In the genomic region with DNA sequence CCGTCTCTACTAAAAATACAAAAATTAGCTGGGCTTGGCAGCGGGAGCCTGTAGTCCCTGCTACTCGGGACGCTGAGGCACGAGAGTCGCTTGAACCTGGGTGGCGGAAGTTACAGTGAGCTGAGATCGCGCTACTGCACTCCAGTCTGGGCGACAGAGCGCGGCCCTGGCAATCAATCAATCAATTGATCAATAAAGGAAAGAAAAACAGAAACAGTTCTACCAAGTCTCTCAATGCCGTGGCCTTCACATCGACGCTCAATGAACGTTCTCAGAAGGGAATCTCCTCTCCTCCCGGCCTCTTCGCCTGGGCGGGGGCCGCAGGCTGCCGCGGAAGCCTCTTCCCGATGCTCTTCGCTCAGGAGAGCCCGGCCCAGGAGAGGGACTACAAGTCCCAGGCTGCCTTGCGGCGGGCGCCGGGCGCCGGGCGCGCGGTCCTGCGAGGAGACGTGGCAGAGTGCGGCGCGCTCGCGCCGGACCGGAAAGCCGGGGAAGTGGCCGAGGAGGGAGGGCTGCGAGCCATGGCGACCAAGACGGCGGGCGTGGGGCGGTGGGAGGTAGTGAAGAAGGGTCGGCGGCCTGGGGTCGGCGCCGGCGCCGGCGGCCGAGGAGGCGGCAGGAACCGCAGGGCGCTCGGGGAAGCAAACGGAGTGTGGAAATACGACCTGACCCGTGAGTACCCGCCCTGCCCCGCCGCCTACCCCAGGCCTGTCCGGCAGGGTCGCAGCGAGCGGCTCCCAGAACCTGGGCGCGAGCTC, we compare ENCODE assay signal across 1 cellular context.
A peak's percentile ranks its signal among the peaks of the same experiment; 100 is the strongest.
TF ChIP-seq lines count a peak whose summit lies in the region.

A gene with protein sequence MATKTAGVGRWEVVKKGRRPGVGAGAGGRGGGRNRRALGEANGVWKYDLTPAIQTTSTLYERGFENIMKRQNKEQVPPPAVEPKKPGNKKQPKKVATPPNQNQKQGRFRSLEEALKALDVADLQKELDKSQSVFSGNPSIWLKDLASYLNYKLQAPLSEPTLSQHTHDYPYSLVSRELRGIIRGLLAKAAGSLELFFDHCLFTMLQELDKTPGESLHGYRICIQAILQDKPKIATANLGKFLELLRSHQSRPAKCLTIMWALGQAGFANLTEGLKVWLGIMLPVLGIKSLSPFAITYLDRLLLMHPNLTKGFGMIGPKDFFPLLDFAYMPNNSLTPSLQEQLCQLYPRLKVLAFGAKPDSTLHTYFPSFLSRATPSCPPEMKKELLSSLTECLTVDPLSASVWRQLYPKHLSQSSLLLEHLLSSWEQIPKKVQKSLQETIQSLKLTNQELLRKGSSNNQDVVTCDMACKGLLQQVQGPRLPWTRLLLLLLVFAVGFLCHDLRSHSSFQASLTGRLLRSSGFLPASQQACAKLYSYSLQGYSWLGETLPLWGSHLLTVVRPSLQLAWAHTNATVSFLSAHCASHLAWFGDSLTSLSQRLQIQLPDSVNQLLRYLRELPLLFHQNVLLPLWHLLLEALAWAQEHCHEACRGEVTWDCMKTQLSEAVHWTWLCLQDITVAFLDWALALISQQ (plus strand): TSS at position 471 of the 758 bp plus-strand sequence. CDS start 51 bp downstream, at position 522.

TF ChIP-seq in GM12878, 131 proteins besides CTCF, POLR2A, EP300 and RAD21 (continued from another document):
- TF ChIP-seq, protein P1, sequence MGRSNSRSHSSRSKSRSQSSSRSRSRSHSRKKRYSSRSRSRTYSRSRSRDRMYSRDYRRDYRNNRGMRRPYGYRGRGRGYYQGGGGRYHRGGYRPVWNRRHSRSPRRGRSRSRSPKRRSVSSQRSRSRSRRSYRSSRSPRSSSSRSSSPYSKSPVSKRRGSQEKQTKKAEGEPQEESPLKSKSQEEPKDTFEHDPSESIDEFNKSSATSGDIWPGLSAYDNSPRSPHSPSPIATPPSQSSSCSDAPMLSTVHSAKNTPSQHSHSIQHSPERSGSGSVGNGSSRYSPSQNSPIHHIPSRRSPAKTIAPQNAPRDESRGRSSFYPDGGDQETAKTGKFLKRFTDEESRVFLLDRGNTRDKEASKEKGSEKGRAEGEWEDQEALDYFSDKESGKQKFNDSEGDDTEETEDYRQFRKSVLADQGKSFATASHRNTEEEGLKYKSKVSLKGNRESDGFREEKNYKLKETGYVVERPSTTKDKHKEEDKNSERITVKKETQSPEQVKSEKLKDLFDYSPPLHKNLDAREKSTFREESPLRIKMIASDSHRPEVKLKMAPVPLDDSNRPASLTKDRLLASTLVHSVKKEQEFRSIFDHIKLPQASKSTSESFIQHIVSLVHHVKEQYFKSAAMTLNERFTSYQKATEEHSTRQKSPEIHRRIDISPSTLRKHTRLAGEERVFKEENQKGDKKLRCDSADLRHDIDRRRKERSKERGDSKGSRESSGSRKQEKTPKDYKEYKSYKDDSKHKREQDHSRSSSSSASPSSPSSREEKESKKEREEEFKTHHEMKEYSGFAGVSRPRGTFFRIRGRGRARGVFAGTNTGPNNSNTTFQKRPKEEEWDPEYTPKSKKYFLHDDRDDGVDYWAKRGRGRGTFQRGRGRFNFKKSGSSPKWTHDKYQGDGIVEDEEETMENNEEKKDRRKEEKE (IDR thresholded peaks at IDR 0.05), result no peak
- TF ChIP-seq TCF7 (IDR thresholded peaks at IDR 0.05; ENCODE audit: borderline replicate concordance), result no peak
- TF ChIP-seq SREBF2 (IDR thresholded peaks at IDR 0.05; ENCODE audit: low read length), result no peak
- no peak for TF ChIP-seq PAX8 (IDR thresholded peaks at IDR 0.05)
- TF ChIP-seq SP1 (IDR thresholded peaks at IDR 0.05; ENCODE audit: low read depth, low read length), result no peak
- TF ChIP-seq IKZF1 (conservative IDR thresholded peaks at IDR 0.05), result peak; percentile 93
- TF ChIP-seq BACH1 (IDR thresholded peaks at IDR 0.05; ENCODE audit: borderline replicate concordance), result peak; percentile 82; the same call in 1 of the 2 replicates
- TF ChIP-seq MEF2A (IDR thresholded peaks at IDR 0.05; ENCODE audit: insufficient read depth, low read depth, low read length), result no peak
- 0 out of 4 replicates have a peak, but pooled peaks of 1 of the 2 experiments have one; percentile 9 for TF ChIP-seq IKZF2 (IDR thresholded peaks at IDR 0.05)
- TF ChIP-seq STAT3 (IDR thresholded peaks at IDR 0.05; ENCODE audit: low read depth, low read length), result no peak
- TF ChIP-seq MYB (IDR thresholded peaks at IDR 0.05; ENCODE audit: borderline replicate concordance, low read depth, low read length), result no peak
- TF ChIP-seq NFIC (IDR thresholded peaks at IDR 0.05; ENCODE audit: low read depth, low read length), result no peak
- no peak for TF ChIP-seq SREBF1 (IDR thresholded peaks at IDR 0.05; ENCODE audit: low read length)
- no peak for TF ChIP-seq FOXK2 (IDR thresholded peaks at IDR 0.05)
- peak; percentile 57; the same call in 1 of the 2 replicates for TF ChIP-seq POLR2AphosphoS5 (IDR thresholded peaks at IDR 0.05; ENCODE audit: low read length)
- TF ChIP-seq, protein P2, sequence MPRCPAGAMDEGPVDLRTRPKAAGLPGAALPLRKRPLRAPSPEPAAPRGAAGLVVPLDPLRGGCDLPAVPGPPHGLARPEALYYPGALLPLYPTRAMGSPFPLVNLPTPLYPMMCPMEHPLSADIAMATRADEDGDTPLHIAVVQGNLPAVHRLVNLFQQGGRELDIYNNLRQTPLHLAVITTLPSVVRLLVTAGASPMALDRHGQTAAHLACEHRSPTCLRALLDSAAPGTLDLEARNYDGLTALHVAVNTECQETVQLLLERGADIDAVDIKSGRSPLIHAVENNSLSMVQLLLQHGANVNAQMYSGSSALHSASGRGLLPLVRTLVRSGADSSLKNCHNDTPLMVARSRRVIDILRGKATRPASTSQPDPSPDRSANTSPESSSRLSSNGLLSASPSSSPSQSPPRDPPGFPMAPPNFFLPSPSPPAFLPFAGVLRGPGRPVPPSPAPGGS (IDR thresholded peaks at IDR 0.05; ENCODE audit: borderline replicate concordance, insufficient read depth, low read depth, low read length, poor library complexity, severe bottlenecking), result no peak
- TF ChIP-seq CHD1 (IDR thresholded peaks at IDR 0.05; ENCODE audit: low read depth, low read length), result peak; percentile 86; the same call in 1 of the 2 replicates
- TF ChIP-seq, protein P3, sequence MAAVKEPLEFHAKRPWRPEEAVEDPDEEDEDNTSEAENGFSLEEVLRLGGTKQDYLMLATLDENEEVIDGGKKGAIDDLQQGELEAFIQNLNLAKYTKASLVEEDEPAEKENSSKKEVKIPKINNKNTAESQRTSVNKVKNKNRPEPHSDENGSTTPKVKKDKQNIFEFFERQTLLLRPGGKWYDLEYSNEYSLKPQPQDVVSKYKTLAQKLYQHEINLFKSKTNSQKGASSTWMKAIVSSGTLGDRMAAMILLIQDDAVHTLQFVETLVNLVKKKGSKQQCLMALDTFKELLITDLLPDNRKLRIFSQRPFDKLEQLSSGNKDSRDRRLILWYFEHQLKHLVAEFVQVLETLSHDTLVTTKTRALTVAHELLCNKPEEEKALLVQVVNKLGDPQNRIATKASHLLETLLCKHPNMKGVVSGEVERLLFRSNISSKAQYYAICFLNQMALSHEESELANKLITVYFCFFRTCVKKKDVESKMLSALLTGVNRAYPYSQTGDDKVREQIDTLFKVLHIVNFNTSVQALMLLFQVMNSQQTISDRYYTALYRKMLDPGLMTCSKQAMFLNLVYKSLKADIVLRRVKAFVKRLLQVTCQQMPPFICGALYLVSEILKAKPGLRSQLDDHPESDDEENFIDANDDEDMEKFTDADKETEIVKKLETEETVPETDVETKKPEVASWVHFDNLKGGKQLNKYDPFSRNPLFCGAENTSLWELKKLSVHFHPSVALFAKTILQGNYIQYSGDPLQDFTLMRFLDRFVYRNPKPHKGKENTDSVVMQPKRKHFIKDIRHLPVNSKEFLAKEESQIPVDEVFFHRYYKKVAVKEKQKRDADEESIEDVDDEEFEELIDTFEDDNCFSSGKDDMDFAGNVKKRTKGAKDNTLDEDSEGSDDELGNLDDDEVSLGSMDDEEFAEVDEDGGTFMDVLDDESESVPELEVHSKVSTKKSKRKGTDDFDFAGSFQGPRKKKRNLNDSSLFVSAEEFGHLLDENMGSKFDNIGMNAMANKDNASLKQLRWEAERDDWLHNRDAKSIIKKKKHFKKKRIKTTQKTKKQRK (IDR thresholded peaks at IDR 0.05; ENCODE audit: low read depth, low read length), result no peak
- no peak for TF ChIP-seq FOS (IDR thresholded peaks at IDR 0.05; ENCODE audit: borderline replicate concordance, extremely low read depth, insufficient read length)
- TF ChIP-seq ETV6 (conservative IDR thresholded peaks at IDR 0.05 in 1 of 2, IDR thresholded peaks at IDR 0.05 in 1 of 2; ENCODE audit: borderline replicate concordance in 1 of 2, low read depth in 1 of 2), result no peak
- no peak for TF ChIP-seq KAT2A (conservative IDR thresholded peaks at IDR 0.05; ENCODE audit: control insufficient read depth, low read depth, low read length)
- no peak for TF ChIP-seq CBX3 (IDR thresholded peaks at IDR 0.05; ENCODE audit: borderline replicate concordance, low read depth)
- TF ChIP-seq, protein P4, sequence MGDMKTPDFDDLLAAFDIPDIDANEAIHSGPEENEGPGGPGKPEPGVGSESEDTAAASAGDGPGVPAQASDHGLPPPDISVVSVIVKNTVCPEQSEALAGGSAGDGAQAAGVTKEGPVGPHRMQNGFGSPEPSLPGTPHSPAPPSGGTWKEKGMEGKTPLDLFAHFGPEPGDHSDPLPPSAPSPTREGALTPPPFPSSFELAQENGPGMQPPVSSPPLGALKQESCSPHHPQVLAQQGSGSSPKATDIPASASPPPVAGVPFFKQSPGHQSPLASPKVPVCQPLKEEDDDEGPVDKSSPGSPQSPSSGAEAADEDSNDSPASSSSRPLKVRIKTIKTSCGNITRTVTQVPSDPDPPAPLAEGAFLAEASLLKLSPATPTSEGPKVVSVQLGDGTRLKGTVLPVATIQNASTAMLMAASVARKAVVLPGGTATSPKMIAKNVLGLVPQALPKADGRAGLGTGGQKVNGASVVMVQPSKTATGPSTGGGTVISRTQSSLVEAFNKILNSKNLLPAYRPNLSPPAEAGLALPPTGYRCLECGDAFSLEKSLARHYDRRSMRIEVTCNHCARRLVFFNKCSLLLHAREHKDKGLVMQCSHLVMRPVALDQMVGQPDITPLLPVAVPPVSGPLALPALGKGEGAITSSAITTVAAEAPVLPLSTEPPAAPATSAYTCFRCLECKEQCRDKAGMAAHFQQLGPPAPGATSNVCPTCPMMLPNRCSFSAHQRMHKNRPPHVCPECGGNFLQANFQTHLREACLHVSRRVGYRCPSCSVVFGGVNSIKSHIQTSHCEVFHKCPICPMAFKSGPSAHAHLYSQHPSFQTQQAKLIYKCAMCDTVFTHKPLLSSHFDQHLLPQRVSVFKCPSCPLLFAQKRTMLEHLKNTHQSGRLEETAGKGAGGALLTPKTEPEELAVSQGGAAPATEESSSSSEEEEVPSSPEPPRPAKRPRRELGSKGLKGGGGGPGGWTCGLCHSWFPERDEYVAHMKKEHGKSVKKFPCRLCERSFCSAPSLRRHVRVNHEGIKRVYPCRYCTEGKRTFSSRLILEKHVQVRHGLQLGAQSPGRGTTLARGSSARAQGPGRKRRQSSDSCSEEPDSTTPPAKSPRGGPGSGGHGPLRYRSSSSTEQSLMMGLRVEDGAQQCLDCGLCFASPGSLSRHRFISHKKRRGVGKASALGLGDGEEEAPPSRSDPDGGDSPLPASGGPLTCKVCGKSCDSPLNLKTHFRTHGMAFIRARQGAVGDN (IDR thresholded peaks at IDR 0.05), result 0 out of 2 replicates have a peak, but pooled peaks have one; percentile 33
- 0 out of 2 replicates have a peak, but pooled peaks have one; percentile 14 for TF ChIP-seq PAX5 (IDR thresholded peaks at IDR 0.05; ENCODE audit: borderline replicate concordance, low read depth, low read length)
- peak; percentile 74; the same call in 1 of the 2 replicates for TF ChIP-seq ZNF207 (IDR thresholded peaks at IDR 0.05; ENCODE audit: borderline replicate concordance)
- TF ChIP-seq ZSCAN29 (IDR thresholded peaks at IDR 0.05), result no peak
- TF ChIP-seq, protein P5, sequence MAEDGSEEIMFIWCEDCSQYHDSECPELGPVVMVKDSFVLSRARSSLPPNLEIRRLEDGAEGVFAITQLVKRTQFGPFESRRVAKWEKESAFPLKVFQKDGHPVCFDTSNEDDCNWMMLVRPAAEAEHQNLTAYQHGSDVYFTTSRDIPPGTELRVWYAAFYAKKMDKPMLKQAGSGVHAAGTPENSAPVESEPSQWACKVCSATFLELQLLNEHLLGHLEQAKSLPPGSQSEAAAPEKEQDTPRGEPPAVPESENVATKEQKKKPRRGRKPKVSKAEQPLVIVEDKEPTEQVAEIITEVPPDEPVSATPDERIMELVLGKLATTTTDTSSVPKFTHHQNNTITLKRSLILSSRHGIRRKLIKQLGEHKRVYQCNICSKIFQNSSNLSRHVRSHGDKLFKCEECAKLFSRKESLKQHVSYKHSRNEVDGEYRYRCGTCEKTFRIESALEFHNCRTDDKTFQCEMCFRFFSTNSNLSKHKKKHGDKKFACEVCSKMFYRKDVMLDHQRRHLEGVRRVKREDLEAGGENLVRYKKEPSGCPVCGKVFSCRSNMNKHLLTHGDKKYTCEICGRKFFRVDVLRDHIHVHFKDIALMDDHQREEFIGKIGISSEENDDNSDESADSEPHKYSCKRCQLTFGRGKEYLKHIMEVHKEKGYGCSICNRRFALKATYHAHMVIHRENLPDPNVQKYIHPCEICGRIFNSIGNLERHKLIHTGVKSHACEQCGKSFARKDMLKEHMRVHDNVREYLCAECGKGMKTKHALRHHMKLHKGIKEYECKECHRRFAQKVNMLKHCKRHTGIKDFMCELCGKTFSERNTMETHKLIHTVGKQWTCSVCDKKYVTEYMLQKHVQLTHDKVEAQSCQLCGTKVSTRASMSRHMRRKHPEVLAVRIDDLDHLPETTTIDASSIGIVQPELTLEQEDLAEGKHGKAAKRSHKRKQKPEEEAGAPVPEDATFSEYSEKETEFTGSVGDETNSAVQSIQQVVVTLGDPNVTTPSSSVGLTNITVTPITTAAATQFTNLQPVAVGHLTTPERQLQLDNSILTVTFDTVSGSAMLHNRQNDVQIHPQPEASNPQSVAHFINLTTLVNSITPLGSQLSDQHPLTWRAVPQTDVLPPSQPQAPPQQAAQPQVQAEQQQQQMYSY (CRISPR knock-in tag; IDR thresholded peaks at IDR 0.05), result no peak
- no peak for TF ChIP-seq GABPA (IDR thresholded peaks at IDR 0.05; ENCODE audit: low read depth)
- TF ChIP-seq EED (IDR thresholded peaks at IDR 0.05; ENCODE audit: low read depth), result no peak
